30 cellular contexts compared by ENCODE assay signal in genomic region chr11:111347002-111347722, GRCh38. TPM values are rescaled to one million over a fixed set of nuclear protein-coding genes. Genes with fewer than 3 reads are reported as not detected.
A peak's percentile ranks its signal among the peaks of the same experiment; 100 is the strongest.
DNase-seq lines count a peak whose midpoint lies in the region; ATAC-seq and TF ChIP-seq lines count a peak whose summit lies in the region.
"Had no signal": no experiment of that assay in that cellular context is flagged by ENCODE, and none has a peak within 500 bp of the region (broad histone marks: within the 10 kb centered on the region; RNA-seq: fewer than 3 reads in every experiment).

No MANE protein-coding gene starts in this region.

- POLR2A ChIA-PET in CD8-positive, alpha-beta memory T cell (lab: Charles Lee): no interaction called here
- POLR2A ChIA-PET in activated CD4-positive, alpha-beta T cell treated with anti-CD3 and anti-CD28 coated beads, Interleukin-2, amount 10 ng/mL, durations not matched to agents 7 days and 5 days (lab: Charles Lee): no interaction called here

- peaks cover 31 to 59% (median 36%) of the 10 kb centered on the region in 3 donors for H3K4me1 Mint-ChIP-seq in IgD-negative memory B cell
- no peaks in the 10 kb centered on the region for H3K4me1 Mint-ChIP-seq in CD8-positive, alpha-beta memory T cell
- H3K4me1 Mint-ChIP-seq in activated T-helper 17 cell treated with anti-CD3 and anti-CD28 coated beads, Interleukin-2, amount 50 U/mL, for 72 hours: no peaks in the 10 kb centered on the region
- H3K4me1 Mint-ChIP-seq in activated CD4-positive, alpha-beta T cell treated with anti-CD3 and anti-CD28 coated beads, Interleukin-2, amount 10 ng/mL, durations not matched to agents 7 days and 5 days: no peaks in the 10 kb centered on the region
- H3K4me1 Mint-ChIP-seq: activated CD4-positive, alpha-beta memory T cell treated with anti-CD3 and anti-CD28 coated beads, Interleukin-2, amount 10 ng/mL, durations not matched to agents 7 days and 5 days had no signal

- H3K27me3 ChIP-seq in sigmoid colon (no peaks in the 10 kb centered on the region), thyroid gland (no peaks in the 10 kb centered on the region)
- no peaks in the 10 kb centered on the region for H3K27me3 ChIP-seq in CD8-positive, alpha-beta memory T cell (ENCODE audit: insufficient read depth, low read length, poor library complexity, severe bottlenecking)
- H3K27me3 ChIP-seq: transverse colon had no signal

- no peaks in the 10 kb centered on the region for H3K9me3 Mint-ChIP-seq in IgD-negative memory B cell
- no peaks in the 10 kb centered on the region for H3K9me3 Mint-ChIP-seq in CD8-positive, alpha-beta memory T cell
- H3K9me3 Mint-ChIP-seq in activated T-helper 17 cell treated with anti-CD3 and anti-CD28 coated beads, Interleukin-2, amount 50 U/mL, for 72 hours: no peaks in the 10 kb centered on the region
- no peaks in the 10 kb centered on the region for H3K9me3 Mint-ChIP-seq in activated CD4-positive, alpha-beta T cell treated with anti-CD3 and anti-CD28 coated beads, Interleukin-2, amount 10 ng/mL, durations not matched to agents 7 days and 5 days
- H3K9me3 Mint-ChIP-seq: activated CD4-positive, alpha-beta memory T cell treated with anti-CD3 and anti-CD28 coated beads, Interleukin-2, amount 10 ng/mL, durations not matched to agents 7 days and 5 days; dendritic cell treated with granulocyte-macrophage colony-stimulating factor and Interleukin-4, amounts not matched to agents 40 ng/mL and 50 ng/mL, for 4 days had no signal

- H3K36me3 ChIP-seq in sigmoid colon (no peaks in the 10 kb centered on the region), thyroid gland (no peaks in the 10 kb centered on the region)
- no peaks in the 10 kb centered on the region for H3K36me3 ChIP-seq in CD8-positive, alpha-beta memory T cell (ENCODE audit: insufficient read depth, low read length)
- H3K36me3 ChIP-seq: prostate gland, transverse colon had no signal

- H3K4me1 ChIP-seq in sigmoid colon (peaks cover 0 to 15% (median 8%) of the 10 kb centered on the region in 4 donors), thyroid gland (no peaks in the 10 kb centered on the region)
- H3K4me1 ChIP-seq in CD8-positive, alpha-beta memory T cell (ENCODE audit: insufficient read depth, low read length): no peaks in the 10 kb centered on the region
- H3K4me1 ChIP-seq: prostate gland, transverse colon had no signal

- DNase-seq in AG10803 (ENCODE audit: low read depth): peak; percentile 65
- no peak for DNase-seq in Right ventricle myocardium superior
- peak; percentile 78 for DNase-seq in sigmoid colon
- DNase-seq in thyroid gland: no peak
- DNase-seq in CD8-positive, alpha-beta memory T cell: no peak
- DNase-seq in activated CD4-positive, alpha-beta T cell treated with anti-CD3 and anti-CD28 coated beads, Interleukin-2, amount 10 ng/mL, durations not matched to agents 7 days and 5 days: no peak
- DNase-seq: activated CD4-positive, alpha-beta memory T cell treated with anti-CD3 and anti-CD28 coated beads, Interleukin-2, amount 10 ng/mL, durations not matched to agents 7 days and 5 days; activated CD4-positive, CD25-positive, alpha-beta regulatory T cell; activated naive CD4-positive, alpha-beta T cell treated with Interleukin-2 at 50 U/mL for 16 hours; C1 segment of cervical spinal cord; caudate nucleus; hypothalamus; Kasumi-1; NCI-H1048; NCI-H187; NCI-H774; SHP77; stimulated activated CD4-positive, alpha-beta T cell treated with anti-CD3 and anti-CD28 coated beads, Interleukin-4, amount 100 ng/mL, for 24 hours; stimulated activated naive CD8-positive, alpha-beta T cell treated with anti-CD3 and anti-CD28 coated beads, Interleukin-15, Interleukin-2, amounts not matched to agents 100 U/mL and 50 U/mL, for 24 hours; T1000; transverse colon had no signal

- no peak overlapping the region for H3K4me3 ChIP-seq in AG10803 (ENCODE audit: low read length)
- H3K4me3 ChIP-seq in sigmoid colon: no peak overlapping the region
- no peak overlapping the region for H3K4me3 ChIP-seq in thyroid gland (replicated peaks in 1 of 3)
- H3K4me3 ChIP-seq in CD8-positive, alpha-beta memory T cell (ENCODE audit: low read length): no peak overlapping the region
- H3K4me3 ChIP-seq: A549, lung, prostate gland, transverse colon had no signal

- TF ChIP-seq CTCF in AG10803 (conservative IDR thresholded peaks at IDR 0.05; ENCODE audit: low read length): no peak
- TF ChIP-seq CTCF in sigmoid colon (IDR thresholded peaks at IDR 0.05): no peak
- TF ChIP-seq CTCF in thyroid gland (IDR thresholded peaks at IDR 0.05): no peak

- ATAC-seq in Right ventricle myocardium superior (ENCODE audit: poor library complexity): peak; percentile 82
- no peak for ATAC-seq in activated T-helper 17 cell treated with anti-CD3 and anti-CD28 coated beads, Interleukin-2, amount 50 U/mL, for 72 hours (replicated peaks)
- ATAC-seq: A549; HCT116; stimulated activated naive CD8-positive, alpha-beta T cell treated with anti-CD3 and anti-CD28 coated beads, Interleukin-15, Interleukin-2, amounts not matched to agents 100 U/mL and 50 U/mL, for 24 hours had no signal

- no peak overlapping the region for H3K4me3 Mint-ChIP-seq in IgD-negative memory B cell
- H3K4me3 Mint-ChIP-seq in CD8-positive, alpha-beta memory T cell: no peak overlapping the region
- H3K4me3 Mint-ChIP-seq in activated T-helper 17 cell treated with anti-CD3 and anti-CD28 coated beads, Interleukin-2, amount 50 U/mL, for 72 hours: no peak overlapping the region
- no peak overlapping the region for H3K4me3 Mint-ChIP-seq in activated CD4-positive, alpha-beta T cell treated with anti-CD3 and anti-CD28 coated beads, Interleukin-2, amount 10 ng/mL, durations not matched to agents 7 days and 5 days
- H3K4me3 Mint-ChIP-seq: activated CD4-positive, alpha-beta memory T cell treated with anti-CD3 and anti-CD28 coated beads, Interleukin-2, amount 10 ng/mL, durations not matched to agents 7 days and 5 days; dendritic cell treated with granulocyte-macrophage colony-stimulating factor and Interleukin-4, amounts not matched to agents 40 ng/mL and 50 ng/mL, for 4 days had no signal

- H3K27ac ChIP-seq in sigmoid colon: peak overlapping the region in 2 of 4 donors; percentile 22 to 56
- H3K27ac ChIP-seq in thyroid gland: no peak overlapping the region
- H3K27ac ChIP-seq in CD8-positive, alpha-beta memory T cell (ENCODE audit: low read depth, low read length): no peak overlapping the region
- H3K27ac ChIP-seq: A549, prostate gland, transverse colon had no signal

- peak overlapping the region in 2 of 3 donors; percentile 10 to 17 for H3K27ac Mint-ChIP-seq in IgD-negative memory B cell
- H3K27ac Mint-ChIP-seq in CD8-positive, alpha-beta memory T cell: no peak overlapping the region
- H3K27ac Mint-ChIP-seq in activated T-helper 17 cell treated with anti-CD3 and anti-CD28 coated beads, Interleukin-2, amount 50 U/mL, for 72 hours: no peak overlapping the region
- H3K27ac Mint-ChIP-seq in activated CD4-positive, alpha-beta T cell treated with anti-CD3 and anti-CD28 coated beads, Interleukin-2, amount 10 ng/mL, durations not matched to agents 7 days and 5 days: no peak overlapping the region
- H3K27ac Mint-ChIP-seq: activated CD4-positive, alpha-beta memory T cell treated with anti-CD3 and anti-CD28 coated beads, Interleukin-2, amount 10 ng/mL, durations not matched to agents 7 days and 5 days; dendritic cell treated with granulocyte-macrophage colony-stimulating factor and Interleukin-4, amounts not matched to agents 40 ng/mL and 50 ng/mL, for 4 days had no signal

- H3K36me3 Mint-ChIP-seq in IgD-negative memory B cell: no peaks in the 10 kb centered on the region
- H3K36me3 Mint-ChIP-seq in CD8-positive, alpha-beta memory T cell: no peaks in the 10 kb centered on the region
- no peaks in the 10 kb centered on the region for H3K36me3 Mint-ChIP-seq in activated T-helper 17 cell treated with anti-CD3 and anti-CD28 coated beads, Interleukin-2, amount 50 U/mL, for 72 hours (ENCODE audit: low read depth)
- no peaks in the 10 kb centered on the region for H3K36me3 Mint-ChIP-seq in activated CD4-positive, alpha-beta T cell treated with anti-CD3 and anti-CD28 coated beads, Interleukin-2, amount 10 ng/mL, durations not matched to agents 7 days and 5 days (ENCODE audit: low read depth)

- CTCF ChIA-PET in CD8-positive, alpha-beta memory T cell (lab: Charles Lee): no interaction called here
- CTCF ChIA-PET in activated CD4-positive, alpha-beta T cell treated with anti-CD3 and anti-CD28 coated beads, Interleukin-2, amount 10 ng/mL, durations not matched to agents 7 days and 5 days (lab: Charles Lee): no interaction called here

- WGBS in sigmoid colon, 2 donors: 93 to 94% methylated on average over 6 of the region's 6 CpGs
- 81 to 88% methylated on average over 6 of the region's 6 CpGs for WGBS in thyroid gland, 2 donors

- H3K9me3 ChIP-seq in sigmoid colon (no peaks in the 10 kb centered on the region), thyroid gland (no peaks in the 10 kb centered on the region)
- H3K9me3 ChIP-seq in CD8-positive, alpha-beta memory T cell (ENCODE audit: low read length): no peaks in the 10 kb centered on the region
- H3K9me3 ChIP-seq: A549, prostate gland, transverse colon had no signal

- no peak for TF ChIP-seq EP300 in sigmoid colon (IDR thresholded peaks at IDR 0.05)

- H3K27me3 Mint-ChIP-seq in IgD-negative memory B cell: no peaks in the 10 kb centered on the region
- peaks cover 0 to 17% of the 10 kb centered on the region in 2 donors for H3K27me3 Mint-ChIP-seq in CD8-positive, alpha-beta memory T cell
- H3K27me3 Mint-ChIP-seq in activated T-helper 17 cell treated with anti-CD3 and anti-CD28 coated beads, Interleukin-2, amount 50 U/mL, for 72 hours: no peaks in the 10 kb centered on the region
- H3K27me3 Mint-ChIP-seq in activated CD4-positive, alpha-beta T cell treated with anti-CD3 and anti-CD28 coated beads, Interleukin-2, amount 10 ng/mL, durations not matched to agents 7 days and 5 days: peaks cover 15% of the 10 kb centered on the region

- intact Hi-C loops in Right ventricle myocardium superior (cut with DNase I) (no loop called here), sigmoid colon (cut with DNase I) (loop anchor here (5.0 kb wide), 1 partner anchor 70 kb away; no protein-coding TSS in a partner anchor), thyroid gland (cut with DNase I) (no loop called here)

- TF ChIP-seq POLR2A in sigmoid colon (IDR thresholded peaks at IDR 0.05) (no peak), thyroid gland (IDR thresholded peaks at IDR 0.05) (no peak)

RNA-seq across cellular contexts. Expression of gene POU2AF1, which starts 31.9 kb away (rescaled TPM):
- 194 TPM for polyA plus RNA-seq in IgD-negative memory B cell
- total RNA-seq in Right ventricle myocardium superior: 0.27 TPM
- total RNA-seq in sigmoid colon: under 1 TPM in 1 of 4 donors, not detected in 3; 0.16 TPM
- polyA plus RNA-seq in sigmoid colon: 10 to 100 TPM in 1 of 3 donors, 1 to 10 TPM in 1, under 1 TPM in 1; 0.92 to 27.0 (median 1.2) TPM
- total RNA-seq in thyroid gland: under 1 TPM in 1 of 4 donors, not detected in 3; 0.54 TPM
- total RNA-seq in CD8-positive, alpha-beta memory T cell: 1 to 10 TPM; 1.5 to 2.3 TPM
- polyA plus RNA-seq in CD8-positive, alpha-beta memory T cell: not detected
- 10 to 100 TPM in 1 of 2 donors, 1 to 10 TPM in 1; 6.4 to 36.6 TPM for total RNA-seq in activated T-helper 17 cell treated with anti-CD3 and anti-CD28 coated beads, Interleukin-2, amount 50 U/mL, for 72 hours
- 1 to 10 TPM; 1.6 to 2.4 TPM for total RNA-seq in activated CD4-positive, alpha-beta T cell treated with anti-CD3 and anti-CD28 coated beads, Interleukin-2, amount 10 ng/mL, durations not matched to agents 7 days and 5 days
- total RNA-seq: endothelial cell of umbilical vein had no signal
- polyA plus RNA-seq: A549, endothelial cell of umbilical vein had no signal

RNA-seq across cellular contexts. Expression of gene POU2AF3, which starts 48.8 kb away (rescaled TPM):
- 0.18 TPM for polyA plus RNA-seq in IgD-negative memory B cell
- total RNA-seq in Right ventricle myocardium superior: 1.0 TPM
- 1 to 10 TPM in 3 of 4 donors, under 1 TPM in 1; 0.68 to 4.7 (median 3.2) TPM for total RNA-seq in sigmoid colon
- 1 to 10 TPM in 2 of 3 donors, under 1 TPM in 1; 0.92 to 5.8 (median 4.8) TPM for polyA plus RNA-seq in sigmoid colon
- 1 to 10 TPM in 3 of 4 donors, not detected in 1; 2.0 to 5.0 (median 4.6) TPM for total RNA-seq in thyroid gland
- not detected for total RNA-seq in CD8-positive, alpha-beta memory T cell
- not detected for polyA plus RNA-seq in CD8-positive, alpha-beta memory T cell
- not detected for total RNA-seq in activated T-helper 17 cell treated with anti-CD3 and anti-CD28 coated beads, Interleukin-2, amount 50 U/mL, for 72 hours
- total RNA-seq in activated CD4-positive, alpha-beta T cell treated with anti-CD3 and anti-CD28 coated beads, Interleukin-2, amount 10 ng/mL, durations not matched to agents 7 days and 5 days: not detected
- total RNA-seq: activated CD4-positive, alpha-beta memory T cell treated with anti-CD3 and anti-CD28 coated beads, Interleukin-2, amount 10 ng/mL, durations not matched to agents 7 days and 5 days; endothelial cell of umbilical vein; OCI-LY7 had no signal
- polyA plus RNA-seq: endothelial cell of umbilical vein had no signal

Comparison
In these comparisons a context has a peak if more than half of its experiments do, and no peak if none do; other contexts are left out.
1. DNase-seq: peak in AG10803 (single experiment) and sigmoid colon (single experiment); none in Right ventricle myocardium superior (single experiment), thyroid gland (0 of 2), CD8-positive, alpha-beta memory T cell (0 of 5) and activated CD4-positive, alpha-beta T cell treated with anti-CD3 and anti-CD28 coated beads, Interleukin-2, amount 10 ng/mL, durations not matched to agents 7 days and 5 days (single experiment).
2. H3K27ac Mint-ChIP-seq: peak in IgD-negative memory B cell (2 of 3); none in CD8-positive, alpha-beta memory T cell (0 of 8), activated T-helper 17 cell treated with anti-CD3 and anti-CD28 coated beads, Interleukin-2, amount 50 U/mL, for 72 hours (single experiment) and activated CD4-positive, alpha-beta T cell treated with anti-CD3 and anti-CD28 coated beads, Interleukin-2, amount 10 ng/mL, durations not matched to agents 7 days and 5 days (single experiment).